Comparison of ENCODE assay signal across 17 cellular contexts in the genomic region with DNA sequence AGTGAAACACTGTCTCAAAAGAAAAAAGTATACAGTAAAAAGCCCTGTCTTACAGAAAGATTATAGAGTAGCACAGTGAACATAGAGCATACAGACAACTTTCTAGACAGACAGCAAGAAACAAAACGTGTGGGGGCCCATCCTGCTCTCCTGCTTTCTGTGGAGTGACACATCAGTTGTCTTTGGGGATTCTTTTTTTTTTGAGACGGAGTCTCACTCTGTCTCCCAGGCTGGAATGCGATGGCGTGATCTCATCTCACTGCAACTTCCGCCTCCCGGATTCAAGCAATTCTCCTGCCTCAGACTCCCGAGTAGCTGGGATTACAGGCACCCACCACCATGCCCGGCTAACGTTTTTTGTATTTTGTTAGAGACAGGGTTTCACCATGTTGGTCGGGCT. TPM values are rescaled to one million over a fixed set of nuclear protein-coding genes. Genes with fewer than 3 reads are reported as not detected.
DNase-seq lines count a peak whose midpoint lies in the region; ATAC-seq, FAIRE-seq and TF ChIP-seq lines count a peak whose summit lies in the region.
"Had no signal": no experiment of that assay in that cellular context is flagged by ENCODE, and none has a peak within 500 bp of the region (broad histone marks: within the 10 kb centered on the region; RNA-seq: fewer than 3 reads in every experiment).

No MANE protein-coding gene starts in this region.

- no peak for TF ChIP-seq POLR2A in gastrocnemius medialis (IDR thresholded peaks at IDR 0.05)

- no peaks in the 10 kb centered on the region for H3K9me3 ChIP-seq in RWPE2 (ENCODE audit: severe bottlenecking)
- H3K9me3 ChIP-seq in gastrocnemius medialis, result no peaks in the 10 kb centered on the region
- H3K9me3 ChIP-seq: BE2C had no signal

- no peak overlapping the region for H3K4me3 ChIP-seq in RWPE2 (ENCODE audit: severe bottlenecking)
- no peak overlapping the region for H3K4me3 ChIP-seq in epithelial cell of esophagus (ENCODE audit: low read length)
- H3K4me3 ChIP-seq in gastrocnemius medialis, result no peak overlapping the region
- H3K4me3 ChIP-seq: A549, GM23248 had no signal

- H3K36me3 ChIP-seq in RWPE2 (ENCODE audit: low read depth), result no peaks in the 10 kb centered on the region
- H3K36me3 ChIP-seq in gastrocnemius medialis, result no peaks in the 10 kb centered on the region
- H3K36me3 ChIP-seq: BE2C had no signal

- no peak for DNase-seq in RWPE2 (ENCODE audit: low spot score)
- peak; percentile 79 for DNase-seq in epithelial cell of esophagus (ENCODE audit: low read depth)
- peak; percentile 55 for DNase-seq in islet precursor cell
- peak; percentile 36 for DNase-seq in urothelium cell line (ENCODE audit: low spot score)
- no peak for DNase-seq in NOMO-1 treated with DMSO at 0.1 percent for 48 hours (lab: John Stamatoyannopoulos, UW; ENCODE audit: unreplicated experiment)
- no peak for DNase-seq in substantia nigra (lab: John Stamatoyannopoulos, UW)
- no peak for DNase-seq in gastrocnemius medialis
- DNase-seq: BE2C; CD4-positive, alpha-beta memory T cell; DMS79; GDM1; GM23248; H7 had no signal

- in situ Hi-C loops in gastrocnemius medialis (cut with MboI; ENCODE audit: low sequenced_read_pairs in 4 of 4), result no loop called here

- FAIRE-seq in urothelium cell line (lab: Jason Lieb, UNC), result no peak
- FAIRE-seq: A549, GM12892, GM19239 had no signal

- H3K4me1 ChIP-seq in RWPE2 (ENCODE audit: insufficient read depth, poor library complexity, severe bottlenecking), result peaks cover 2% of the 10 kb centered on the region
- no peaks in the 10 kb centered on the region for H3K4me1 ChIP-seq in gastrocnemius medialis
- H3K4me1 ChIP-seq: A549 had no signal

- H3K27ac ChIP-seq in RWPE2 (ENCODE audit: poor library complexity, severe bottlenecking) (peak overlapping the region; percentile 31), substantia nigra (ENCODE audit: low read depth, low read length, poor library complexity, severe bottlenecking) (no peak overlapping the region), gastrocnemius medialis (no peak overlapping the region)
- H3K27ac ChIP-seq: A549, C4-2B, GM23248 had no signal

- no peak for TF ChIP-seq CTCF in RWPE2 (IDR thresholded peaks at IDR 0.05; ENCODE audit: poor library complexity, severe bottlenecking)
- TF ChIP-seq CTCF in epithelial cell of esophagus (IDR thresholded peaks at IDR 0.05; ENCODE audit: insufficient read depth, low read depth, low read length, missing control alignments), result no peak
- TF ChIP-seq CTCF in gastrocnemius medialis (IDR thresholded peaks at IDR 0.05 in 4 of 5, conservative IDR thresholded peaks at IDR 0.05 in 1 of 5), result no peak

- ATAC-seq in RWPE2 (ENCODE audit: low read depth) (peak; percentile 7; the same call in 1 of the 3 replicates), gastrocnemius medialis (no peak)
- ATAC-seq: A549 had no signal

- H3K27me3 ChIP-seq in RWPE2 (ENCODE audit: insufficient read depth, poor library complexity, severe bottlenecking) (no peaks in the 10 kb centered on the region), gastrocnemius medialis (peaks cover 4 to 14% (median 8%) of the 10 kb centered on the region in 3 donors)
- H3K27me3 ChIP-seq: BE2C had no signal

- intact Hi-C loops in gastrocnemius medialis (cut with DNase I; ENCODE audit: low total_unique reads), result no loop called here

RNA-seq across cellular contexts. Expression of gene CDHR2, which starts 14.9 kb away (rescaled TPM):
- under 1 TPM in 3 of 4 donors, not detected in 1; 0.07 to 0.27 (median 0.20) TPM for total RNA-seq in gastrocnemius medialis
- total RNA-seq: GM23248 had no signal

RNA-seq across cellular contexts. Expression of gene RNF44, which starts 26.8 kb away (rescaled TPM):
- 1 to 10 TPM; 4.1 to 7.0 (median 6.7) TPM for total RNA-seq in gastrocnemius medialis

RNA-seq across cellular contexts. Expression of gene GPRIN1, which starts 46.0 kb away (rescaled TPM):
- total RNA-seq in gastrocnemius medialis, result under 1 TPM; 0.35 to 0.78 (median 0.47) TPM

Comparison
In these comparisons a context has a peak if more than half of its experiments do, and no peak if none do; other contexts are left out.
1. DNase-seq: peak in epithelial cell of esophagus (single experiment), islet precursor cell (single experiment) and urothelium cell line (single experiment); none in RWPE2 (single experiment), NOMO-1 treated with DMSO at 0.1 percent for 48 hours (single experiment), substantia nigra (0 of 49) and gastrocnemius medialis (0 of 2).